Comparison of ENCODE assay signal across 23 cellular contexts in genomic region chr17:68824707-68825106, GRCh38.
DNase-seq lines count a peak whose midpoint lies in the region; ATAC-seq, FAIRE-seq and TF ChIP-seq lines count a peak whose summit lies in the region.
"Had no signal": no experiment of that assay in that cellular context is flagged by ENCODE, and none has a peak within 500 bp of the region (broad histone marks: within the 10 kb centered on the region; RNA-seq: fewer than 3 reads in every experiment).

No MANE protein-coding gene starts in this region.

- H3K27me3 Mint-ChIP-seq in effector memory CD8-positive, alpha-beta T cell = peaks cover 26 to 27% of the 10 kb centered on the region in 2 donors
- H3K27me3 Mint-ChIP-seq: CD4-positive, alpha-beta T cell had no signal

- no peak overlapping the region for H4K8ac ChIP-seq in IMR-90 (ENCODE audit: low read depth in 2 of 2, low read length in 2 of 2)

- TF ChIP-seq CTCF in IMR-90 (conservative IDR thresholded peaks at IDR 0.05; ENCODE audit: low read depth, low read length) (no peak), K562 (IDR thresholded peaks at IDR 0.05 in 2 of 3, conservative IDR thresholded peaks at IDR 0.05 in 1 of 3; ENCODE audit: insufficient read depth in 2 of 3, low read depth in 1 of 3, low read length in 3 of 3) (no peak), liver (IDR thresholded peaks at IDR 0.05; ENCODE audit: low read depth, low read length, missing input control) (no peak), left lung (IDR thresholded peaks at IDR 0.05) (no peak), PC-3 (conservative IDR thresholded peaks at IDR 0.05; ENCODE audit: low read depth, low read length) (no peak)

- no peak overlapping the region for H3K27ac ChIP-seq in IMR-90 (ENCODE audit: insufficient read depth, low read length)
- no peak overlapping the region for H3K27ac ChIP-seq in K562 (ENCODE audit: extremely low read depth, low read depth, low read length)
- peak overlapping the region; percentile 83 to 86 for H3K27ac ChIP-seq in liver (ENCODE audit: low read depth in 1 of 2, low read length in 2 of 2)
- no peak overlapping the region for H3K27ac ChIP-seq in left lung
- H3K27ac ChIP-seq in PC-3 (ENCODE audit: low read length) = no peak overlapping the region
- H3K27ac ChIP-seq: 22Rv1; BLaER1 treated with 17β-estradiol and CSF1 and Interleukin-3, amounts not matched to agents 10 nM and 100 nM; C4-2B had no signal

- H3K23ac ChIP-seq in IMR-90 (ENCODE audit: low read depth, low read length) = no peak overlapping the region

- POLR2A ChIA-PET in IMR-90 (lab: Charles Lee; ENCODE audit: unreplicated experiment) = no interaction called here
- POLR2A ChIA-PET in K562 (lab: Yijun Ruan, JAX) = no interaction called here
- POLR2A ChIA-PET in PC-3 (lab: Charles Lee; ENCODE audit: unreplicated experiment) = no interaction called here

- CTCF ChIA-PET in IMR-90 (lab: Yijun Ruan, JAX) = no interaction called here
- CTCF ChIA-PET in K562 (lab: Yijun Ruan, JAX; ENCODE audit: low intra/inter-chr PET ratio) = no interaction called here
- CTCF ChIA-PET in PC-3 (lab: Charles Lee) = no interaction called here

- H3K27ac Mint-ChIP-seq in effector memory CD8-positive, alpha-beta T cell = no peak overlapping the region
- H3K27ac Mint-ChIP-seq: B cell; CD4-positive, alpha-beta T cell; CD8-positive, alpha-beta T cell had no signal

- no peaks in the 10 kb centered on the region for H3K27me3 ChIP-seq in IMR-90 (ENCODE audit: control insufficient read depth, insufficient read depth, low read length)
- peaks cover 0 to 5% of the 10 kb centered on the region in 2 experiments; a peak in 1 of 5 replicates for H3K27me3 ChIP-seq in K562 (ENCODE audit: control insufficient read depth in 2 of 2, insufficient read depth in 2 of 2, low read length in 2 of 2)
- no peaks in the 10 kb centered on the region for H3K27me3 ChIP-seq in liver (ENCODE audit: control insufficient read depth in 4 of 4, insufficient read depth in 4 of 4, low read length in 3 of 4)
- H3K27me3 ChIP-seq in left lung = no peaks in the 10 kb centered on the region
- H3K27me3 ChIP-seq in PC-3 (ENCODE audit: low read length) = no peaks in the 10 kb centered on the region
- H3K27me3 ChIP-seq: BLaER1 treated with 17β-estradiol and CSF1 and Interleukin-3, amounts not matched to agents 10 nM and 100 nM had no signal

- H3K9me1 ChIP-seq in IMR-90 (ENCODE audit: insufficient read depth, low read length) (peaks cover 11% of the 10 kb centered on the region), K562 (ENCODE audit: control insufficient read depth, insufficient read depth, low read length) (no peaks in the 10 kb centered on the region)

- H2BK20ac ChIP-seq in IMR-90 (ENCODE audit: low read depth, low read length) = no peak overlapping the region

- H3K4me2 ChIP-seq in IMR-90 (ENCODE audit: low read depth, low read length) (no peak overlapping the region), K562 (ENCODE audit: insufficient read depth, low read length) (no peak overlapping the region), PC-3 (ENCODE audit: low read length) (no peak overlapping the region)
- H3K4me2 ChIP-seq: A549; BLaER1 treated with 17β-estradiol and CSF1 and Interleukin-3, amounts not matched to agents 10 nM and 100 nM had no signal

- TF ChIP-seq EP300 in K562 (IDR thresholded peaks at IDR 0.05; ENCODE audit: low read length) = no peak

- H3K36me3 Mint-ChIP-seq in effector memory CD8-positive, alpha-beta T cell (ENCODE audit: insufficient read depth) = no peaks in the 10 kb centered on the region
- H3K36me3 Mint-ChIP-seq: CD8-positive, alpha-beta T cell had no signal

- H2AK5ac ChIP-seq in IMR-90 (ENCODE audit: low read depth, low read length) = no peak overlapping the region

- no peak overlapping the region for H3K56ac ChIP-seq in IMR-90 (ENCODE audit: extremely low read depth, insufficient read depth, low read length)

- H3K36me3 ChIP-seq in IMR-90 (ENCODE audit: control insufficient read depth, insufficient read depth, low read length) (no peaks in the 10 kb centered on the region), K562 (ENCODE audit: control insufficient read depth, insufficient read depth, low read length) (no peaks in the 10 kb centered on the region), liver (ENCODE audit: control insufficient read depth in 4 of 4, insufficient read depth in 3 of 4, low read depth in 1 of 4, low read length in 3 of 4) (no peaks in the 10 kb centered on the region), left lung (no peaks in the 10 kb centered on the region), PC-3 (ENCODE audit: low read depth, low read length) (no peaks in the 10 kb centered on the region)
- H3K36me3 ChIP-seq: BLaER1 treated with 17β-estradiol and CSF1 and Interleukin-3, amounts not matched to agents 10 nM and 100 nM had no signal

- H3K79me1 ChIP-seq in IMR-90 (ENCODE audit: low read depth in 1 of 2, low read length in 2 of 2) = no peaks in the 10 kb centered on the region

- no peak overlapping the region for H3K18ac ChIP-seq in IMR-90 (ENCODE audit: low read depth, low read length)

- DNase-seq in IMR-90 (no peak), K562 (ENCODE audit: extremely low read depth in 1 of 4, low spot score in 3 of 4) (no peak), left lobe of liver (ENCODE audit: low spot score) (no peak), left lung (no peak), PC-3 (no peak)
- DNase-seq in effector memory CD8-positive, alpha-beta T cell = no peak
- DNase-seq: AML-193; Caco-2; Calu3; CD4-positive, alpha-beta T cell; CD8-positive, alpha-beta T cell; DMS79 treated with DMSO at 0.1 percent for 48 hours; GF-D8 had no signal

- no peak for FAIRE-seq in K562 (lab: Jason Lieb, UNC)
- FAIRE-seq: A549, D721Med, G401.6, GM12891 had no signal

- no peak overlapping the region for H4K5ac ChIP-seq in IMR-90 (ENCODE audit: low read depth, low read length)

- intact Hi-C loops in IMR-90 (cut with micrococcal nuclease) (no loop called here), K562 (cut with micrococcal nuclease) (no loop called here), left lung (cut with DNase I) (no loop called here), PC-3 (cut with micrococcal nuclease) (no loop called here)

- H3K9me3 ChIP-seq in IMR-90 (ENCODE audit: control insufficient read depth, insufficient read depth, low read length) (no peaks in the 10 kb centered on the region), K562 (replicated peaks; ENCODE audit: control insufficient read depth, insufficient read depth, low read depth, low read length) (no peaks in the 10 kb centered on the region), liver (ENCODE audit: control insufficient read depth in 4 of 4, low read length in 3 of 4) (no peaks in the 10 kb centered on the region), left lung (no peaks in the 10 kb centered on the region), PC-3 (ENCODE audit: low read length) (no peaks in the 10 kb centered on the region)
- H3K9me3 ChIP-seq: Caco-2 had no signal

- H3K9ac ChIP-seq in IMR-90 (ENCODE audit: low read depth, low read length) (no peak overlapping the region), K562 (ENCODE audit: insufficient read depth in 1 of 2, low read depth in 2 of 2, low read length in 2 of 2) (no peak overlapping the region), liver (ENCODE audit: low read depth in 1 of 2, low read length in 2 of 2) (no peak overlapping the region), PC-3 (ENCODE audit: low read length) (no peak overlapping the region)
- H3K9ac ChIP-seq: BLaER1 treated with 17β-estradiol and CSF1 and Interleukin-3, amounts not matched to agents 10 nM and 100 nM had no signal

- no peak overlapping the region for H2BK15ac ChIP-seq in IMR-90 (ENCODE audit: low read depth, low read length)

- TF ChIP-seq POLR2A in IMR-90 (IDR thresholded peaks at IDR 0.05; ENCODE audit: low read depth, low read length) (no peak), K562 (conservative IDR thresholded peaks at IDR 0.05) (no peak)

- dilution Hi-C loops in IMR-90 (cut with HindIII; ENCODE audit: low sequenced_read_pairs, unreplicated experiment) = no loop called here

- BruUV-seq in IMR-90 (replicated peaks; lab: Mats Ljungman, UMichigan) = no TSS peak
- BruUV-seq in K562 (replicated peaks; lab: Mats Ljungman, UMichigan) = no TSS peak
- no TSS peak for BruUV-seq in PC-3 (replicated peaks; lab: Mats Ljungman, UMichigan)

- H3K9me2 ChIP-seq in PC-3 (replicated peaks; ENCODE audit: low read length) = no peaks in the 10 kb centered on the region

- H3K79me2 ChIP-seq in K562 (ENCODE audit: control insufficient read depth, insufficient read depth, low read length) (no peaks in the 10 kb centered on the region), PC-3 (ENCODE audit: low read length) (no peaks in the 10 kb centered on the region)

- no peak overlapping the region for H2AK9ac ChIP-seq in IMR-90 (replicated peaks; ENCODE audit: low read depth, low read length, poor library complexity)

- no peak for ATAC-seq in IMR-90 (ENCODE audit: low read depth)
- no peak for ATAC-seq in K562
- peak; percentile 33 for ATAC-seq in left lobe of liver
- no peak for ATAC-seq in effector memory CD8-positive, alpha-beta T cell (replicated peaks)
- ATAC-seq in HG03521 (IDR thresholded peaks at IDR 0.05; ENCODE audit: unreplicated experiment) = no peak
- ATAC-seq in left lung = no peak
- no peak for ATAC-seq in PC-3
- ATAC-seq: A549; CD8-positive, alpha-beta T cell had no signal

- H3F3A ChIP-seq in PC-3 (ENCODE audit: low read length, unreplicated experiment) = peaks cover 8% of the 10 kb centered on the region

- H2AFZ ChIP-seq in IMR-90 (replicated peaks; ENCODE audit: low read length, poor library complexity) = no peak overlapping the region
- no peak overlapping the region for H2AFZ ChIP-seq in K562 (ENCODE audit: low read depth, low read length)
- H2AFZ ChIP-seq in PC-3 (ENCODE audit: low read length) = no peak overlapping the region

- H3K4ac ChIP-seq in IMR-90 (ENCODE audit: low read depth, low read length) = no peak overlapping the region

- no peak overlapping the region for H2BK5ac ChIP-seq in IMR-90 (ENCODE audit: low read depth, low read length, poor library complexity, severe bottlenecking)

- H3K4me3 ChIP-seq in IMR-90 (ENCODE audit: insufficient read depth, low read depth, low read length) (no peak overlapping the region), K562 (no peak overlapping the region), liver (ENCODE audit: low read depth in 1 of 3, low read length in 3 of 3) (peak overlapping the region in 1 of 3 donors; percentile 5), left lung (no peak overlapping the region), PC-3 (ENCODE audit: low read length) (no peak overlapping the region)
- H3K4me3 ChIP-seq: A549; BLaER1 treated with 17β-estradiol and CSF1 and Interleukin-3, amounts not matched to agents 10 nM and 100 nM had no signal

- H3K4me1 Mint-ChIP-seq in effector memory CD8-positive, alpha-beta T cell (ENCODE audit: low read depth in 2 of 2) = no peaks in the 10 kb centered on the region
- H3K4me1 Mint-ChIP-seq: B cell had no signal

- H4K91ac ChIP-seq in IMR-90 (ENCODE audit: insufficient read depth, low read depth, low read length) = no peak overlapping the region

- WGBS in IMR-90 (ENCODE audit: extremely low coverage in 2 of 2, insufficient read length in 1 of 2), 2 experiments = 42% methylated on average over 2 of the region's 3 CpGs; no CpG with 5 or more reads in 1 of the 2 experiments
- WGBS in K562 (ENCODE audit: insufficient coverage, low coverage, missing lambda C conversion rate) = 10% methylated on average over 3 of the region's 3 CpGs
- 30% methylated on average over 3 of the region's 3 CpGs for WGBS in liver

- H3K14ac ChIP-seq in IMR-90 (replicated peaks; ENCODE audit: low read depth, low read length) = no peak overlapping the region

- H3K4me3 Mint-ChIP-seq in effector memory CD8-positive, alpha-beta T cell = no peak overlapping the region
- H3K4me3 Mint-ChIP-seq: B cell; CD4-positive, alpha-beta T cell; CD8-positive, alpha-beta T cell had no signal

- H3K4me1 ChIP-seq in IMR-90 (ENCODE audit: control insufficient read depth, insufficient read depth, low read length) = peaks cover 13% of the 10 kb centered on the region
- no peaks in the 10 kb centered on the region for H3K4me1 ChIP-seq in K562 (replicated peaks in 1 of 2; ENCODE audit: control insufficient read depth in 2 of 2, insufficient read depth in 2 of 2, low read length in 2 of 2)
- H3K4me1 ChIP-seq in liver (ENCODE audit: control insufficient read depth in 4 of 4, insufficient read depth in 4 of 4, low read length in 3 of 4) = peaks cover 6 to 44% (median 30%) of the 10 kb centered on the region in 4 donors
- H3K4me1 ChIP-seq in left lung = no peaks in the 10 kb centered on the region
- peaks cover 25% of the 10 kb centered on the region for H3K4me1 ChIP-seq in PC-3 (ENCODE audit: insufficient read depth, low read length)

- no peak for TF ChIP-seq RAD21 in IMR-90 (IDR thresholded peaks at IDR 0.05; ENCODE audit: low read length)
- TF ChIP-seq RAD21 in K562 (CRISPR knock-in tag; conservative IDR thresholded peaks at IDR 0.05 in 1 of 2, IDR thresholded peaks at IDR 0.05 in 1 of 2) = no peak
- TF ChIP-seq RAD21 in liver (IDR thresholded peaks at IDR 0.05) = peak; percentile 62 to 66

- H4K20me1 ChIP-seq in IMR-90 (ENCODE audit: insufficient read depth, low read length) (0 out of 2 replicates have a peak, but pooled peaks cover 3% of the 10 kb centered on the region), K562 (replicated peaks; ENCODE audit: control insufficient read depth, insufficient read depth, low read length) (no peaks in the 10 kb centered on the region), PC-3 (ENCODE audit: low read length) (no peaks in the 10 kb centered on the region)
- H4K20me1 ChIP-seq: BLaER1 treated with 17β-estradiol and CSF1 and Interleukin-3, amounts not matched to agents 10 nM and 100 nM had no signal

- H2BK120ac ChIP-seq in IMR-90 (ENCODE audit: low read depth, low read length) = no peak overlapping the region

- in situ Hi-C loops in IMR-90 (cut with MboI; ENCODE audit: low sequenced_read_pairs) (no loop called here), K562 (cut with MboI) (no loop called here)

- H3K9me3 Mint-ChIP-seq in effector memory CD8-positive, alpha-beta T cell = no peaks in the 10 kb centered on the region
- H3K9me3 Mint-ChIP-seq: CD4-positive, alpha-beta T cell; CD8-positive, alpha-beta T cell had no signal

Comparison
In these comparisons a context has a peak if more than half of its experiments do, and no peak if none do; other contexts are left out.
1. H3K27ac ChIP-seq: peak in liver (2 of 2); none in IMR-90 (single experiment), K562 (single experiment), left lung (0 of 2) and PC-3 (single experiment).